In genomic region chr3:164498917-164499316, GRCh38 we compare ENCODE assay signal across 31 cellular contexts.
"Had no signal": no experiment of that assay in that cellular context is flagged by ENCODE, and none has a peak within 500 bp of the region (broad histone marks: within the 10 kb centered on the region; RNA-seq: fewer than 3 reads in every experiment).

No MANE protein-coding gene starts in this region.

- H3K36me3 ChIP-seq: colonic mucosa, esophagus squamous epithelium, sigmoid colon, upper lobe of left lung, vagina had no signal

- H3K4me3 ChIP-seq: colonic mucosa, esophagus squamous epithelium, lung, sigmoid colon, upper lobe of left lung, vagina had no signal

- H3K27me3 ChIP-seq: colonic mucosa, esophagus squamous epithelium, sigmoid colon, upper lobe of left lung, vagina had no signal

- H3K4me3 Mint-ChIP-seq: activated naive CD8-positive, alpha-beta T cell; activated T-cell treated with anti-CD3 and anti-CD28 coated beads, Interleukin-2, amount 50 U/mL, for 72 hours; natural killer cell treated with Interleukin-12 subunit alpha and Interleukin-12 subunit beta and Interleukin-15 and Interleukin-18, amount 100 ng/mL, for 72 hours; stimulated activated memory B cell treated with anti-CD40 and anti-IgM and Interleukin-4, amounts not matched to agents 10 μg/mL and 1 μg/mL and 100 μg/mL, for 72 hours; stimulated activated naive CD8-positive, alpha-beta T cell treated with anti-CD3 and anti-CD28 coated beads, Interleukin-15, amount 100 ng/mL, for 72 hours; T-helper 2 cell treated with Interferon-gamma antibody and Interleukin-4, amounts not matched to agents 5 μg/mL and 100 μg/mL, for 36 hours had no signal

- H3K4me1 Mint-ChIP-seq: stimulated activated memory B cell treated with anti-CD40 and anti-IgM and Interleukin-4, amounts not matched to agents 10 μg/mL and 1 μg/mL and 100 μg/mL, for 72 hours; stimulated activated naive CD8-positive, alpha-beta T cell treated with anti-CD3 and anti-CD28 coated beads, Interleukin-15, amount 100 ng/mL, for 72 hours had no signal

- H3K27ac Mint-ChIP-seq: activated naive CD8-positive, alpha-beta T cell; activated T-cell treated with anti-CD3 and anti-CD28 coated beads, Interleukin-2, amount 50 U/mL, for 72 hours; natural killer cell treated with Interleukin-12 subunit alpha and Interleukin-12 subunit beta and Interleukin-15 and Interleukin-18, amount 100 ng/mL, for 72 hours; stimulated activated memory B cell treated with anti-CD40 and anti-IgM and Interleukin-4, amounts not matched to agents 10 μg/mL and 1 μg/mL and 100 μg/mL, for 72 hours; stimulated activated naive CD8-positive, alpha-beta T cell treated with anti-CD3 and anti-CD28 coated beads, Interleukin-15, amount 100 ng/mL, for 72 hours; T-helper 2 cell treated with Interferon-gamma antibody and Interleukin-4, amounts not matched to agents 5 μg/mL and 100 μg/mL, for 36 hours had no signal

- DNase-seq: activated CD4-positive, alpha-beta T cell treated with anti-CD3 and anti-CD28 coated beads for 4 hours; activated CD4-positive, alpha-beta T cell treated with anti-CD3 and anti-CD28 coated beads, Interleukin-2, amount 50 U/mL, for 4 hours; activated naive CD4-positive, alpha-beta T cell treated with Interleukin-2 at 50 U/mL for 16 hours; activated T-cell treated with anti-CD3 and anti-CD28 coated beads for 4 hours; activated T-cell treated with anti-CD3 and anti-CD28 coated beads, Interleukin-2, amount 50 U/mL, for 72 hours; anterior cingulate cortex; colonic mucosa; effector CD8-positive, alpha-beta T cell; esophagus squamous epithelium; foreskin melanocyte; glutamatergic neuron; left cardiac atrium; mesendoderm; retina; sigmoid colon; small intestine; stimulated activated CD4-positive, alpha-beta T cell treated with anti-CD3 and anti-CD28 coated beads, Interleukin-4, amount 100 ng/mL, for 4 hours; stimulated activated CD8-positive, alpha-beta memory T cell treated with anti-CD3 and anti-CD28 coated beads, Interleukin-4, amount 100 ng/mL, for 48 hours; stimulated activated naive CD8-positive, alpha-beta T cell treated with anti-CD3 and anti-CD28 coated beads, Interleukin-15, amount 100 ng/mL, for 72 hours; substantia nigra; T-helper 1 cell; upper lobe of left lung had no signal

- H3K36me3 Mint-ChIP-seq: activated naive CD8-positive, alpha-beta T cell; stimulated activated memory B cell treated with anti-CD40 and anti-IgM and Interleukin-4, amounts not matched to agents 10 μg/mL and 1 μg/mL and 100 μg/mL, for 72 hours had no signal

- H3K9me3 ChIP-seq: colonic mucosa, esophagus squamous epithelium, sigmoid colon, upper lobe of left lung, vagina had no signal

- FAIRE-seq: keratinocyte had no signal

- H3K27ac ChIP-seq: colonic mucosa, epithelial cell of prostate, esophagus squamous epithelium, sigmoid colon, upper lobe of left lung, vagina, VCaP had no signal

- H3K27me3 Mint-ChIP-seq: activated naive CD8-positive, alpha-beta T cell; natural killer cell treated with Interleukin-12 subunit alpha and Interleukin-12 subunit beta and Interleukin-15 and Interleukin-18, amount 100 ng/mL, for 72 hours; stimulated activated memory B cell treated with anti-CD40 and anti-IgM and Interleukin-4, amounts not matched to agents 10 μg/mL and 1 μg/mL and 100 μg/mL, for 72 hours; stimulated activated naive CD8-positive, alpha-beta T cell treated with anti-CD3 and anti-CD28 coated beads, Interleukin-15, amount 100 ng/mL, for 72 hours had no signal

- H3K4me1 ChIP-seq: colonic mucosa, esophagus squamous epithelium, sigmoid colon, upper lobe of left lung, vagina had no signal
